ENCODE assay signal across 8 cellular contexts in the genomic region with DNA sequence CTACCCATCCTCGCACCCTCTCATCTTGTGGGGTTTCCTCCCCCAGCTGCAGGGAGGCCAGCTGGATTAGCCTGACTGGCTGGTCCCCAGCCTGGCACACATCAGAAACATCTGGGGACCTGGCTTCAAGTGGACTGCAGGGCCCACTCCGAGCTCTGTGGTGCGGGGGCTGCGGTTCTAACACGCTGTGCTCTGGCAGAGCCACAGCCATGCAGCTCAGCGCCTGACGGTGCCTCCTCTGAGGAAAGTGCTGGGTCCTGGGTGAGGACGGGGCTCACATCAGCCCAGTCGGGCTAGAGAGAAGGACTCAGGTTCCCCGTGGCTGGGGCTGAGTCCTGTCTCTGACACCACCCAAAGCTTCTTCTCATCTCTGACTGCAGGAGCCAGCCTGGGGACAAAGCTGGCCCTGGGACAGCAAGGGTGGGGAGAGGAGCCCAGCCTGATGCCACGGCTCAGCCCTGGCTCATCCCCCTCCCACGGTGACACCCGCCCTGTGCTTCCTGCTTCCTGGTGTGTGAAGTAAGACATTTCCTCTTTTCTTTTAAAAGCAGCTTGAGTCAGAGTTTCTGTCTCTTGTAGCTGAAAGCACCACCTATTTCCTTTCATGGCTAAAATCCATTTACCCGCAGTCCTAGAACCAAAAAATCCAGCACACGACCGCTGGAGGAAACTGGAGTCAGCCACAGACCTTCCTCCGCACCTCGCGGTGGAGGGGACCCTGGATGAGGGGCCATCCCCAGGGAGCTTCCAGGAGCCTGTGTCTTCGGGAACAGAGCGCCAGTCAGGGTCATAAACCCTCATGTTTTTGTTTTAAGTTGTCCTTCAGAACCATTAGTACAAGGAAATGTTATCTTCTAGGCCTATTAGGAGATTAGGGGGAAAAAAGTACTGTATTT.
A peak's percentile ranks its signal among the peaks of the same experiment; 100 is the strongest.
DNase-seq lines count a peak whose midpoint lies in the region; ATAC-seq, FAIRE-seq and TF ChIP-seq lines count a peak whose summit lies in the region.

No MANE protein-coding gene starts in this region.

- H3K27ac ChIP-seq in Panc1 (ENCODE audit: low read length), result no peak overlapping the region

- CTCF ChIA-PET in Panc1 (lab: Charles Lee), result interaction anchor here (0.7 kb wide), 1 partner anchor 357 kb away, joined by 4 read pairs; no protein-coding TSS in a partner anchor

- BruUV-seq in Panc1 (replicated peaks; lab: Mats Ljungman, UMichigan), result no TSS peak

- H3K27me3 ChIP-seq in Panc1 (ENCODE audit: control insufficient read depth, insufficient read depth, low read length), result no peaks in the 10 kb centered on the region

- in situ Hi-C loops in Panc1 (cut with HindIII; ENCODE audit: low pct_unique_long_range_greater_than_20kb, low sequenced_read_pairs), result no loop called here

- DNase-seq in GM18507 (ENCODE audit: extremely low spot score, insufficient read length, low read depth), result peak; percentile 32
- DNase-seq in Panc1 (ENCODE audit: low read depth, low spot score), result no peak
- DNase-seq in activated naive CD8-positive, alpha-beta T cell treated with anti-CD3 and anti-CD28 coated beads, Interleukin-2, amount 50 U/mL, for 16 hours (ENCODE audit: low read depth, low spot score), result peak; percentile 27
- no peak for DNase-seq in left lobe of liver (ENCODE audit: low spot score)
- peak; percentile 43 to 49 (median 49) for DNase-seq in stimulated activated CD4-positive, alpha-beta T cell treated with anti-CD3 and anti-CD28 coated beads, TNF-alpha, amount 100 ng/mL, for 4 hours (ENCODE audit: low read depth in 3 of 3)
- no peak for DNase-seq in LoVo (ENCODE audit: low spot score)
- no peak for DNase-seq in ecto neural progenitor cell (ENCODE audit: low spot score)

- peak; percentile 87 for FAIRE-seq in GM18507 (lab: Jason Lieb, UNC)

- peak; percentile 94 for ATAC-seq in HG02852 (IDR thresholded peaks at IDR 0.05; ENCODE audit: unreplicated experiment)
- ATAC-seq in Panc1, result peak; percentile 24; the same call in 1 of the 2 replicates
- ATAC-seq in left lobe of liver, result peak; percentile 83

- H3K4me1 ChIP-seq in Panc1 (ENCODE audit: control insufficient read depth, insufficient read depth, low read length), result no peaks in the 10 kb centered on the region

- no peaks in the 10 kb centered on the region for H3K9me3 ChIP-seq in Panc1 (ENCODE audit: control insufficient read depth, insufficient read depth, low read depth, low read length)

- intact Hi-C loops in Panc1 (cut with micrococcal nuclease; ENCODE audit: unreplicated experiment), result no loop called here

- H3K36me3 ChIP-seq in Panc1 (ENCODE audit: control insufficient read depth, insufficient read depth, low read length), result no peaks in the 10 kb centered on the region

- POLR2A ChIA-PET in Panc1 (lab: Charles Lee), result interaction anchor here (0.6 kb wide), 1 partner anchor 162 kb away, joined by 5 read pairs; no protein-coding TSS in a partner anchor

- TF ChIP-seq CTCF in Panc1 (IDR thresholded peaks at IDR 0.05), result no peak

- H3K4me3 ChIP-seq in Panc1 (ENCODE audit: low read depth in 2 of 2, low read length in 2 of 2), result no peak overlapping the region

Comparison
In these comparisons a context has a peak if more than half of its experiments do, and no peak if none do; other contexts are left out.
1. DNase-seq: peak in GM18507 (single experiment), activated naive CD8-positive, alpha-beta T cell treated with anti-CD3 and anti-CD28 coated beads, Interleukin-2, amount 50 U/mL, for 16 hours (single experiment) and stimulated activated CD4-positive, alpha-beta T cell treated with anti-CD3 and anti-CD28 coated beads, TNF-alpha, amount 100 ng/mL, for 4 hours (3 of 3); none in Panc1 (single experiment), left lobe of liver (single experiment), LoVo (single experiment) and ecto neural progenitor cell (single experiment).
2. ATAC-seq: peak in every context shown above with its lines; median percentile 94 in HG02852; 83 in left lobe of liver; 24 in Panc1.